18 cellular contexts compared by ENCODE assay signal in the genomic region with DNA sequence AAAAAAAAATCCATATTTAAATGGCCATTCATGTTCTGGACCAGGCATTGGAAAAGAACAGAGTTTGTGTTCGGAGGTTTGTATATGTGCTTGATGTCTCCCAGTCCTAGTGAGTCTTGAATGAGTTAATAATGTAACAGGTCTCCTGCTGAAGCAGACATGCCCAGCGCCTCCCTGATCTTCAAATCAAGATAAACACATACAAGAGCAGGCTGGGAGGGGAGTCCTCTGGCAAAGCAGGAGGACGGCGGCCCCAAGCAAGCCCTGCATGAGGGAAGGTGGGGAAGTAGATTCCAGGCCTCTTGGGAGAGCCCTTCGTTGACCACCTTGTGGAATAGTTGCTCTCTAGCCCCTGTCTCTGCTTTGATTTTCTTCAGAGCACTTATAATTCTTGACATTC.
DNase-seq lines count a peak whose midpoint lies in the region; ATAC-seq and TF ChIP-seq lines count a peak whose summit lies in the region.
"Had no signal": no experiment of that assay in that cellular context is flagged by ENCODE, and none has a peak within 500 bp of the region (broad histone marks: within the 10 kb centered on the region; RNA-seq: fewer than 3 reads in every experiment).

No MANE protein-coding gene starts in this region.

- H3K36me3 ChIP-seq in lower lobe of right lung, result no peaks in the 10 kb centered on the region

- H3K4me1 ChIP-seq in right cardiac atrium (ENCODE audit: control insufficient read depth, insufficient read depth, low read length) (peaks cover 26% of the 10 kb centered on the region), lower lobe of right lung (peaks cover 48% of the 10 kb centered on the region)

- DNase-seq in right cardiac atrium (no peak), Right ventricle myocardium inferior (ENCODE audit: missing footprints) (no peak), lower lobe of right lung (no peak), glomerular visceral epithelial cell (ENCODE audit: extremely low spot score) (no peak)
- DNase-seq in activated T-cell treated with anti-CD3 and anti-CD28 coated beads, Interleukin-2, amount 50 U/mL, for 48 hours, result no peak
- DNase-seq in activated CD4-positive, alpha-beta T cell treated with anti-CD3 and anti-CD28 coated beads for 4 hours, result no peak
- DNase-seq: activated CD4-positive, alpha-beta T cell treated with anti-CD3 and anti-CD28 coated beads for 48 hours; activated naive CD4-positive, alpha-beta T cell treated with Interleukin-2 at 50 U/mL for 16 hours; DND-41; Karpas-422; NCI-H1092; NCI-H2081 treated with DMSO at 0.1 percent for 48 hours; NCI-H526 treated with DMSO at 0.1 percent for 48 hours; PC-3 had no signal

- no peaks in the 10 kb centered on the region for H3K27me3 ChIP-seq in right cardiac atrium (ENCODE audit: control insufficient read depth, insufficient read depth)
- H3K27me3 ChIP-seq in lower lobe of right lung (ENCODE audit: low read depth), result no peaks in the 10 kb centered on the region

- H3K27ac ChIP-seq in right cardiac atrium (ENCODE audit: low read length) (peak overlapping the region; percentile 11), lower lobe of right lung (peak overlapping the region; percentile 71), skin epidermis (peak overlapping the region in 16 of 21 experiments; percentile 6 to 82 (median 65))
- H3K27ac ChIP-seq: SK-N-MC had no signal

- H3K9me3 ChIP-seq in right cardiac atrium (ENCODE audit: control insufficient read depth, low read length) (no peaks in the 10 kb centered on the region), lower lobe of right lung (peaks cover 7% of the 10 kb centered on the region)

- 66% methylated on average over 5 of the region's 5 CpGs for WGBS in right cardiac atrium

- no peak for TF ChIP-seq CTCF in lower lobe of right lung (IDR thresholded peaks at IDR 0.05)

- intact Hi-C loops in right cardiac atrium (cut with DNase I), result no loop called here
- intact Hi-C loops in Right ventricle myocardium inferior (cut with DNase I), result no loop called here
- intact Hi-C loops in lower lobe of right lung (cut with DNase I), result no loop called here

- ATAC-seq in right cardiac atrium, result no peak
- no peak for ATAC-seq in Right ventricle myocardium inferior
- ATAC-seq in lower lobe of right lung, result no peak
- ATAC-seq in GM18868 (IDR thresholded peaks at IDR 0.05; ENCODE audit: unreplicated experiment), result no peak
- ATAC-seq: CD8-positive, alpha-beta T cell; PC-3 had no signal

- H3K4me3 ChIP-seq in right cardiac atrium (ENCODE audit: low read length) (no peak overlapping the region), lower lobe of right lung (no peak overlapping the region), skin epidermis (no peak overlapping the region)
- H3K4me3 ChIP-seq: SK-N-MC had no signal

Comparison
In these comparisons a context has a peak if more than half of its experiments do, and no peak if none do; other contexts are left out.
1. H3K27ac ChIP-seq: peak in every context shown above with its lines; median percentile 71 in lower lobe of right lung; 65 in skin epidermis; 11 in right cardiac atrium.